Comparison of ENCODE assay signal across 1 cellular context in the genomic region with DNA sequence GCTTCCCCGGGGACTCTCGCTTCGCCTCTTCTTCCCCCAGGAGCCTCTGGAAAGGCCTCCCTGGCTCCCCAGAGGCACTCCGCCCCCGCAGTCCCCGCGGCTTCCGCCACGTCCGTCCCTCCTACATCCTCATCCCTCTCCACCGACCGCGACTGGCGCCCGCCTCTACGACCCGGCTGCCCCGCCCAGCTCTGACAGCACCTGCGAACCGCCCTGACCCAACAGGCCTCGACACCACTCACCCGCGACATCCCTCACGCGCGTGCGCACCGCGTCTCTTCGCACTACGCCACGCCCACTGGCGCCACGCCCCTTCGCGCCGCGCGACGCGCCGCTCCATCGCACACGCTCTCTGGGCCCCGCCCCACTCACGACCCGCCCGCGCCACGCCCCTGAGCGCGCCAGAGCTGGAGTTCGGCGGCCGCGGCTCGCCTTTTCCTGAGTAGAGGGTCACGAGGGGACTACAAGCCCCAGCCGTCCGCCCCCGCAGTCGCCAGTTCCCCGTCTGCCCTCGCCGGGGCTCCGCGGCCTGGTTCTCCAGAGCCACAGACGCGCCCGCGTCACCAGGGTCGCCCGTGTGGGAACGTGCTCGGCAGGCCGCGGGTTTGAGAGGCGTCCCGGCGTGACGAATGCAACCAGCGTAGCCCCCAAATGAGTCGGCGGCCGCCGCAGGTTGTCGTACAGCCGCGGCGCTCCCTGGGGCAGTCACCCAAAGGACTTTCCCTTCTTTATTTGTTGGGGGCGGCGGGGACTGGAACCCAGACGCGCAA.
TF ChIP-seq lines count a peak whose summit lies in the region.

No MANE protein-coding gene starts in this region.

TF ChIP-seq in SK-N-SH, 30 proteins besides CTCF, POLR2A, EP300 and RAD21 (continued from another document):
- TF ChIP-seq, protein P1, sequence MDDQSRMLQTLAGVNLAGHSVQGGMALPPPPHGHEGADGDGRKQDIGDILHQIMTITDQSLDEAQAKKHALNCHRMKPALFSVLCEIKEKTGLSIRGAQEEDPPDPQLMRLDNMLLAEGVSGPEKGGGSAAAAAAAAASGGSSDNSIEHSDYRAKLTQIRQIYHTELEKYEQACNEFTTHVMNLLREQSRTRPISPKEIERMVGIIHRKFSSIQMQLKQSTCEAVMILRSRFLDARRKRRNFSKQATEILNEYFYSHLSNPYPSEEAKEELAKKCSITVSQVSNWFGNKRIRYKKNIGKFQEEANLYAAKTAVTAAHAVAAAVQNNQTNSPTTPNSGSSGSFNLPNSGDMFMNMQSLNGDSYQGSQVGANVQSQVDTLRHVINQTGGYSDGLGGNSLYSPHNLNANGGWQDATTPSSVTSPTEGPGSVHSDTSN (IDR thresholded peaks at IDR 0.05), result peak; percentile 37; the same call in 1 of the 2 replicates
- TF ChIP-seq MEF2A (IDR thresholded peaks at IDR 0.05; ENCODE audit: borderline replicate concordance, low read depth) (no peak), FOSL2 (IDR thresholded peaks at IDR 0.05; ENCODE audit: borderline replicate concordance, low read depth) (no peak), FOXM1 (IDR thresholded peaks at IDR 0.05; ENCODE audit: low read depth) (no peak), JUND (IDR thresholded peaks at IDR 0.05) (no peak), GATA2 (CRISPR knock-in tag; IDR thresholded peaks at IDR 0.05) (no peak), RXRA (IDR thresholded peaks at IDR 0.05; ENCODE audit: borderline replicate concordance, low read depth) (no peak), USF2 (IDR thresholded peaks at IDR 0.05; ENCODE audit: borderline replicate concordance, low read depth, low read length) (no peak), NFIC (IDR thresholded peaks at IDR 0.05; ENCODE audit: borderline replicate concordance) (no peak), EZH2phosphoT487 (IDR thresholded peaks at IDR 0.05; ENCODE audit: borderline replicate concordance, low read depth) (no peak), ELF1 (IDR thresholded peaks at IDR 0.05) (no peak), POLR2AphosphoS5 (IDR thresholded peaks at IDR 0.05; ENCODE audit: low read depth, low read length) (peak; percentile 89), FOXJ3 (CRISPR knock-in tag; IDR thresholded peaks at IDR 0.05) (no peak), RCOR1 (IDR thresholded peaks at IDR 0.05; ENCODE audit: low read length) (peak; percentile 13; the same call in 1 of the 2 replicates), YY1 (IDR thresholded peaks at IDR 0.05; ENCODE audit: low read depth) (no peak; the same call in 1 of the 2 replicates), CHD2 (IDR thresholded peaks at IDR 0.05; ENCODE audit: low read length, partially characterized antibody) (peak; percentile 77), TCF12 (IDR thresholded peaks at IDR 0.05) (peak; percentile 22; the same call in 1 of the 2 replicates), GABPA (IDR thresholded peaks at IDR 0.05; ENCODE audit: low read depth) (no peak), SMC3 (IDR thresholded peaks at IDR 0.05; ENCODE audit: low read depth, low read length) (no peak; the same call in 1 of the 2 replicates), NRF1 (IDR thresholded peaks at IDR 0.05; ENCODE audit: low read depth, low read length) (peak; percentile 98), MXI1 (IDR thresholded peaks at IDR 0.05; ENCODE audit: low read depth, low read length) (peak; percentile 81), SIN3A (IDR thresholded peaks at IDR 0.05; ENCODE audit: borderline replicate concordance, low read depth, low read length) (peak; percentile 57; the same call in 1 of the 2 replicates)
- TF ChIP-seq, protein P2, sequence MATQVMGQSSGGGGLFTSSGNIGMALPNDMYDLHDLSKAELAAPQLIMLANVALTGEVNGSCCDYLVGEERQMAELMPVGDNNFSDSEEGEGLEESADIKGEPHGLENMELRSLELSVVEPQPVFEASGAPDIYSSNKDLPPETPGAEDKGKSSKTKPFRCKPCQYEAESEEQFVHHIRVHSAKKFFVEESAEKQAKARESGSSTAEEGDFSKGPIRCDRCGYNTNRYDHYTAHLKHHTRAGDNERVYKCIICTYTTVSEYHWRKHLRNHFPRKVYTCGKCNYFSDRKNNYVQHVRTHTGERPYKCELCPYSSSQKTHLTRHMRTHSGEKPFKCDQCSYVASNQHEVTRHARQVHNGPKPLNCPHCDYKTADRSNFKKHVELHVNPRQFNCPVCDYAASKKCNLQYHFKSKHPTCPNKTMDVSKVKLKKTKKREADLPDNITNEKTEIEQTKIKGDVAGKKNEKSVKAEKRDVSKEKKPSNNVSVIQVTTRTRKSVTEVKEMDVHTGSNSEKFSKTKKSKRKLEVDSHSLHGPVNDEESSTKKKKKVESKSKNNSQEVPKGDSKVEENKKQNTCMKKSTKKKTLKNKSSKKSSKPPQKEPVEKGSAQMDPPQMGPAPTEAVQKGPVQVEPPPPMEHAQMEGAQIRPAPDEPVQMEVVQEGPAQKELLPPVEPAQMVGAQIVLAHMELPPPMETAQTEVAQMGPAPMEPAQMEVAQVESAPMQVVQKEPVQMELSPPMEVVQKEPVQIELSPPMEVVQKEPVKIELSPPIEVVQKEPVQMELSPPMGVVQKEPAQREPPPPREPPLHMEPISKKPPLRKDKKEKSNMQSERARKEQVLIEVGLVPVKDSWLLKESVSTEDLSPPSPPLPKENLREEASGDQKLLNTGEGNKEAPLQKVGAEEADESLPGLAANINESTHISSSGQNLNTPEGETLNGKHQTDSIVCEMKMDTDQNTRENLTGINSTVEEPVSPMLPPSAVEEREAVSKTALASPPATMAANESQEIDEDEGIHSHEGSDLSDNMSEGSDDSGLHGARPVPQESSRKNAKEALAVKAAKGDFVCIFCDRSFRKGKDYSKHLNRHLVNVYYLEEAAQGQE (IDR thresholded peaks at IDR 0.05; ENCODE audit: low read depth, low read length), result no peak
